9 cellular contexts compared by ENCODE assay signal in the genomic region with DNA sequence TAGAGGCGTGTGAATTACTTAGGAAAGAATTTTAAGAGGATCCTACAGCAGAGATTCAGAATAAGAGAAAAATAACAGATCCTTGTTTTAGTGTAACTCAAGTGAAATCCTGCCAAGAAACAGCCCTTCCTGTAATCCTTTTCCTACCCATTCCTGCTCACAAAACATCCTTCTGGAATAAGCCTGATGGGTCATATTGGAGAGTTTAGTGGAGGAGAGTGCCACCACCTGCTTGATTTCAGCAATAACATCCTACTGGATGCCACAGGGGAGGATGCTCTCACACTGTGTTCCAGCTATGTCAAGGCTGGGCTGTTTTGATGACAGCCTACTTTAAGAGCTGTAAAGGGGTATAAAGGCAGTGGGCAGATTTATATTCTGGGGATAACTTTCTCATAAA. TPM values are rescaled to one million over a fixed set of nuclear protein-coding genes. Genes with fewer than 3 reads are reported as not detected.
DNase-seq lines count a peak whose midpoint lies in the region; TF ChIP-seq lines count a peak whose summit lies in the region.
"Had no signal": no experiment of that assay in that cellular context is flagged by ENCODE, and none has a peak within 500 bp of the region (broad histone marks: within the 10 kb centered on the region; RNA-seq: fewer than 3 reads in every experiment).

No MANE protein-coding gene starts in this region.

- H3K4me1 ChIP-seq in Karpas-422 (ENCODE audit: low read length) = no peaks in the 10 kb centered on the region
- peaks cover 9% of the 10 kb centered on the region; the same call in 1 of the 2 replicates for H3K4me1 ChIP-seq in SJCRH30
- no peaks in the 10 kb centered on the region for H3K4me1 ChIP-seq in thyroid gland

- no peaks in the 10 kb centered on the region for H3K36me3 ChIP-seq in Karpas-422 (ENCODE audit: insufficient read depth, low read length)
- H3K36me3 ChIP-seq in SJCRH30 = no peaks in the 10 kb centered on the region
- no peaks in the 10 kb centered on the region for H3K36me3 ChIP-seq in thyroid gland

- no peaks in the 10 kb centered on the region for H4K20me1 ChIP-seq in Karpas-422 (ENCODE audit: insufficient read depth, low read depth, low read length)

- no peak for TF ChIP-seq POLR2A in thyroid gland (IDR thresholded peaks at IDR 0.05)

- no peak overlapping the region for H3K4me3 ChIP-seq in GM12865 (ENCODE audit: low read depth, low read length)
- no peak overlapping the region for H3K4me3 ChIP-seq in Karpas-422 (ENCODE audit: low read length)
- H3K4me3 ChIP-seq in SJCRH30 = no peak overlapping the region
- no peak overlapping the region for H3K4me3 ChIP-seq in thyroid gland (replicated peaks in 1 of 3)

- H3K4me1 Mint-ChIP-seq in glutamatergic neuron (ENCODE audit: low read depth, unreplicated experiment) = no peaks in the 10 kb centered on the region
- H3K4me1 Mint-ChIP-seq: stimulated activated naive B cell treated with anti-CD40 and anti-IgM and Interleukin-4, amounts not matched to agents 10 μg/mL and 1 μg/mL and 100 μg/mL, for 72 hours had no signal

- peak; percentile 47 for DNase-seq in GM12865 (ENCODE audit: low read depth)
- peak; percentile 49 for DNase-seq in Karpas-422
- peak; percentile 22 to 66 for DNase-seq in SJCRH30
- DNase-seq in glutamatergic neuron = peak; percentile 28
- peak; percentile 36 to 50 for DNase-seq in thyroid gland
- no peak for DNase-seq in activated CD4-positive, alpha-beta T cell treated with anti-CD3 and anti-CD28 coated beads, Interleukin-2, amount 50 U/mL, for 1 hour
- no peak for DNase-seq in amniotic stem cell (lab: John Stamatoyannopoulos, UW)
- DNase-seq in activated CD4-positive, alpha-beta T cell treated with anti-CD3 and anti-CD28 coated beads for 1 hour = no peak
- DNase-seq: stimulated activated naive B cell treated with anti-CD40 and anti-IgM and Interleukin-4, amounts not matched to agents 10 μg/mL and 1 μg/mL and 100 μg/mL, for 72 hours had no signal

- TF ChIP-seq CTCF in GM12865 (IDR thresholded peaks at IDR 0.05; ENCODE audit: insufficient read depth, low read depth, low read length, missing control alignments) (peak; percentile 42), glutamatergic neuron (IDR thresholded peaks at IDR 0.05; ENCODE audit: partially characterized antibody, unreplicated experiment) (peak; percentile 35), thyroid gland (IDR thresholded peaks at IDR 0.05) (peak; percentile 19 to 86 (median 66))

- H2AFZ ChIP-seq in Karpas-422 (ENCODE audit: low read length) = no peak overlapping the region

- H3K9me3 ChIP-seq in Karpas-422 (ENCODE audit: low read length) (no peaks in the 10 kb centered on the region), SJCRH30 (replicated peaks) (no peaks in the 10 kb centered on the region), thyroid gland (no peaks in the 10 kb centered on the region)

- no peak overlapping the region for H3K4me2 ChIP-seq in Karpas-422 (ENCODE audit: low read depth, low read length, poor library complexity, severe bottlenecking)

- intact Hi-C loops in thyroid gland (cut with DNase I) = loop anchor here (5.0 kb wide), 1 partner anchor 263 kb away; no protein-coding TSS in a partner anchor

- H3K9me2 ChIP-seq in Karpas-422 (replicated peaks; ENCODE audit: insufficient read depth, low read length) = no peaks in the 10 kb centered on the region

- 83 to 85% methylated on average over 1 of the region's 1 CpG for WGBS in thyroid gland, 2 donors

- no peaks in the 10 kb centered on the region for H3K27me3 Mint-ChIP-seq in glutamatergic neuron (ENCODE audit: unreplicated experiment)
- H3K27me3 Mint-ChIP-seq: stimulated activated naive B cell treated with anti-CD40 and anti-IgM and Interleukin-4, amounts not matched to agents 10 μg/mL and 1 μg/mL and 100 μg/mL, for 72 hours had no signal

- no peaks in the 10 kb centered on the region for H3K36me3 Mint-ChIP-seq in glutamatergic neuron (ENCODE audit: unreplicated experiment)
- H3K36me3 Mint-ChIP-seq: stimulated activated naive B cell treated with anti-CD40 and anti-IgM and Interleukin-4, amounts not matched to agents 10 μg/mL and 1 μg/mL and 100 μg/mL, for 72 hours had no signal

- H3K9ac ChIP-seq in Karpas-422 (ENCODE audit: low read length) = no peak overlapping the region

- H3K4me3 Mint-ChIP-seq in glutamatergic neuron (ENCODE audit: unreplicated experiment) = no peak overlapping the region
- H3K4me3 Mint-ChIP-seq: stimulated activated naive B cell treated with anti-CD40 and anti-IgM and Interleukin-4, amounts not matched to agents 10 μg/mL and 1 μg/mL and 100 μg/mL, for 72 hours had no signal

- peaks cover 2% of the 10 kb centered on the region for H3K9me3 Mint-ChIP-seq in glutamatergic neuron (ENCODE audit: unreplicated experiment)
- H3K9me3 Mint-ChIP-seq: stimulated activated naive B cell treated with anti-CD40 and anti-IgM and Interleukin-4, amounts not matched to agents 10 μg/mL and 1 μg/mL and 100 μg/mL, for 72 hours had no signal

- H3K79me2 ChIP-seq in Karpas-422 (ENCODE audit: low read length) = no peaks in the 10 kb centered on the region

- no peak overlapping the region for H3K27ac Mint-ChIP-seq in glutamatergic neuron (ENCODE audit: unreplicated experiment)
- H3K27ac Mint-ChIP-seq: stimulated activated naive B cell treated with anti-CD40 and anti-IgM and Interleukin-4, amounts not matched to agents 10 μg/mL and 1 μg/mL and 100 μg/mL, for 72 hours had no signal

- no peaks in the 10 kb centered on the region for H3K27me3 ChIP-seq in Karpas-422 (ENCODE audit: low read length)
- H3K27me3 ChIP-seq in SJCRH30 = no peaks in the 10 kb centered on the region
- H3K27me3 ChIP-seq in thyroid gland = no peaks in the 10 kb centered on the region

- H3K27ac ChIP-seq in Karpas-422 (ENCODE audit: low read length) (no peak overlapping the region), SJCRH30 (no peak overlapping the region), thyroid gland (no peak overlapping the region)

RNA-seq across cellular contexts. Expression of a gene that starts 54.8 kb away (rescaled TPM):
- total RNA-seq in Karpas-422 (2014; rRNA removed; shearing (Covaris generic); ENCODE audit: low replicate concordance) = not detected in 2 replicates
- total RNA-seq in SJCRH30 (2014; rRNA removed; shearing (Covaris generic)) = not detected in 2 replicates
- total RNA-seq in glutamatergic neuron (ENCODE audit: unreplicated experiment) (not detected), thyroid gland (1 to 10 TPM in 3 of 4 donors, not detected in 1; 1.4 to 3.1 (median 1.7) TPM)

Comparison
In these comparisons a context has a peak if more than half of its experiments do, and no peak if none do; other contexts are left out.
1. DNase-seq: peak in GM12865 (single experiment), Karpas-422 (single experiment), SJCRH30 (2 of 2), glutamatergic neuron (single experiment) and thyroid gland (2 of 2); none in activated CD4-positive, alpha-beta T cell treated with anti-CD3 and anti-CD28 coated beads, Interleukin-2, amount 50 U/mL, for 1 hour (single experiment), amniotic stem cell (single experiment) and activated CD4-positive, alpha-beta T cell treated with anti-CD3 and anti-CD28 coated beads for 1 hour (single experiment).
2. Peak in every context shown above with its lines, with median percentiles within 50 percentile points of each other: CTCF ChIP-seq.